ENCODE assay signal across 8 cellular contexts in genomic region chr16:84607694-84608093, GRCh38. TPM values are rescaled to one million over a fixed set of nuclear protein-coding genes. Genes with fewer than 3 reads are reported as not detected.
A peak's percentile ranks its signal among the peaks of the same experiment; 100 is the strongest.
DNase-seq lines count a peak whose midpoint lies in the region; ATAC-seq and TF ChIP-seq lines count a peak whose summit lies in the region.

No MANE protein-coding gene starts in this region.

- peak in 1 of 4 donors; percentile 43 for TF ChIP-seq POLR2A in esophagus squamous epithelium (IDR thresholded peaks at IDR 0.05)

- no peak for TF ChIP-seq CTCF in Caco-2 (IDR thresholded peaks at IDR 0.05; ENCODE audit: insufficient read depth in 1 of 2, low read depth in 1 of 2, low read length in 1 of 2, severe bottlenecking in 1 of 2, unreplicated experiment in 1 of 2)
- no peak for TF ChIP-seq CTCF in esophagus squamous epithelium (IDR thresholded peaks at IDR 0.05)

- H3K4me1 ChIP-seq in Caco-2: peaks cover 5% of the 10 kb centered on the region; the same call in 1 of the 2 replicates
- H3K4me1 ChIP-seq in esophagus squamous epithelium: peaks cover 8 to 67% (median 10%) of the 10 kb centered on the region in 3 donors

- no peaks in the 10 kb centered on the region; the same call in 1 of the 2 replicates for H3K36me3 ChIP-seq in Caco-2 (ENCODE audit: control insufficient read depth, insufficient read depth, low read length)
- H3K36me3 ChIP-seq in esophagus squamous epithelium: no peaks in the 10 kb centered on the region
- no peaks in the 10 kb centered on the region; the same call in none of the 2 replicates for H3K36me3 ChIP-seq in H7 (replicated peaks; ENCODE audit: control insufficient read depth, insufficient read depth, low read length)

- BruUV-seq in Caco-2 (replicated peaks; lab: Mats Ljungman, UMichigan): no TSS peak

- 37 to 45% methylated on average over 7 of the region's 7 CpGs for WGBS in esophagus squamous epithelium, 2 donors

- CTCF ChIA-PET in Caco-2 (lab: Charles Lee): no interaction called here

- POLR2A ChIA-PET in Caco-2 (lab: Charles Lee): no interaction called here

- H3K4me3 Mint-ChIP-seq in Caco-2 (ENCODE audit: unreplicated experiment): no peak overlapping the region

- peaks cover 70% of the 10 kb centered on the region for H3K36me3 Mint-ChIP-seq in Caco-2 (ENCODE audit: insufficient read depth, unreplicated experiment)

- H3K4me1 Mint-ChIP-seq in Caco-2 (ENCODE audit: low read depth, unreplicated experiment): no peaks in the 10 kb centered on the region

- H3K27ac Mint-ChIP-seq in Caco-2 (ENCODE audit: unreplicated experiment): peak overlapping the region; percentile 44

- H3K27ac ChIP-seq in esophagus squamous epithelium: peak overlapping the region in 3 of 4 donors; percentile 31 to 60 (median 52)

- intact Hi-C loops in Caco-2 (cut with micrococcal nuclease; ENCODE audit: unreplicated experiment) (no loop called here), esophagus squamous epithelium (cut with DNase I) (loop anchor here (5.0 kb wide), 1 partner anchor 85 kb away; no protein-coding TSS in a partner anchor)

- no peaks in the 10 kb centered on the region for H3K27me3 ChIP-seq in Caco-2 (replicated peaks; ENCODE audit: control insufficient read depth, insufficient read depth, low read length)
- H3K27me3 ChIP-seq in esophagus squamous epithelium: no peaks in the 10 kb centered on the region
- H3K27me3 ChIP-seq in H7 (ENCODE audit: control insufficient read depth, insufficient read depth, low read length): no peaks in the 10 kb centered on the region

- H3K4me3 ChIP-seq in Caco-2 (ENCODE audit: low read depth, low read length) (no peak overlapping the region), esophagus squamous epithelium (no peak overlapping the region), H7 (ENCODE audit: insufficient read depth, low read depth, low read length) (no peak overlapping the region)

- ATAC-seq in GM21367 (IDR thresholded peaks at IDR 0.05; ENCODE audit: unreplicated experiment): peak; percentile 41

- H3K9me3 Mint-ChIP-seq in Caco-2 (ENCODE audit: unreplicated experiment): no peaks in the 10 kb centered on the region

- H3K9me3 ChIP-seq in Caco-2 (no peaks in the 10 kb centered on the region), esophagus squamous epithelium (no peaks in the 10 kb centered on the region)

- DNase-seq in Caco-2 (no peak), NOMO-1 (lab: John Stamatoyannopoulos, UW; ENCODE audit: unreplicated experiment in 2 of 2) (peak; percentile 82 to 99), esophagus squamous epithelium (lab: John Stamatoyannopoulos, UW) (no peak), NCI-H1105 treated with DMSO at 0.1 percent for 48 hours (lab: John Stamatoyannopoulos, UW) (no peak), H7 (no peak), HCEC 1CT (no peak), NCI-H748 (lab: John Stamatoyannopoulos, UW; ENCODE audit: unreplicated experiment) (no peak)

- no peaks in the 10 kb centered on the region for H3K27me3 Mint-ChIP-seq in Caco-2 (ENCODE audit: insufficient read depth, unreplicated experiment)

RNA-seq across cellular contexts. Expression of gene COTL1, which starts 10.2 kb away (rescaled TPM):
- 434 and 461 TPM in 2 replicates for total RNA-seq in Caco-2 (2022)
- total RNA-seq in esophagus squamous epithelium: 10 to 100 TPM in 3 of 4 donors, 1 to 10 TPM in 1; 7.9 to 34.2 (median 23.4) TPM
- 114 and 118 TPM in 2 replicates for total RNA-seq in H7 (2014; rRNA removed; shearing (Covaris generic))

RNA-seq across cellular contexts. Expression of gene KLHL36, which starts 40.6 kb away (rescaled TPM):
- total RNA-seq in Caco-2 (2022): 67.6 and 70.2 TPM in 2 replicates
- 10 to 100 TPM; 28.7 to 58.6 (median 40.1) TPM for total RNA-seq in esophagus squamous epithelium
- total RNA-seq in H7 (2014; rRNA removed; shearing (Covaris generic)): 76.6 and 92.3 TPM in 2 replicates

Comparison
In these comparisons a context has a peak if more than half of its experiments do, and no peak if none do; other contexts are left out.
1. DNase-seq: peak in NOMO-1 (2 of 2); none in Caco-2 (0 of 2), esophagus squamous epithelium (single experiment), NCI-H1105 treated with DMSO at 0.1 percent for 48 hours (single experiment), H7 (single experiment), HCEC 1CT (single experiment) and NCI-H748 (single experiment).